In genomic region chr3:139677341-139678155, GRCh38 we compare ENCODE assay signal across 8 cellular contexts. TPM values are rescaled to one million over a fixed set of nuclear protein-coding genes. Genes with fewer than 3 reads are reported as not detected.
DNase-seq lines count a peak whose midpoint lies in the region; ATAC-seq and TF ChIP-seq lines count a peak whose summit lies in the region.

NMNAT3 (minus strand) TSS chr3:139677972; CDS start chr3:139627724, 50,248 bp downstream.

- no peaks in the 10 kb centered on the region for H3K9me3 Mint-ChIP-seq in natural killer cell treated with Interleukin-12 subunit alpha and Interleukin-12 subunit beta and Interleukin-15 and Interleukin-18, amount 100 ng/mL, for 72 hours
- H3K9me3 Mint-ChIP-seq in stimulated activated memory B cell treated with anti-CD40 and anti-IgM and Interleukin-4, amounts not matched to agents 10 μg/mL and 1 μg/mL and 100 μg/mL, for 72 hours, result no peaks in the 10 kb centered on the region

- H3K36me3 Mint-ChIP-seq in natural killer cell treated with Interleukin-12 subunit alpha and Interleukin-12 subunit beta and Interleukin-15 and Interleukin-18, amount 100 ng/mL, for 72 hours, result no peaks in the 10 kb centered on the region
- H3K36me3 Mint-ChIP-seq in stimulated activated memory B cell treated with anti-CD40 and anti-IgM and Interleukin-4, amounts not matched to agents 10 μg/mL and 1 μg/mL and 100 μg/mL, for 72 hours, result no peaks in the 10 kb centered on the region

- H3K4me2 ChIP-seq in BLaER1, result peak within 1 kb of the TSS; percentile 17; the same call in 1 of the 2 replicates

- no peak within 1 kb of the TSS for H3K4me3 ChIP-seq in BLaER1
- H3K4me3 ChIP-seq in fibroblast of the aortic adventitia (ENCODE audit: low read depth, low read length), result peak within 1 kb of the TSS; percentile 60

- TF ChIP-seq CTCF in fibroblast of the aortic adventitia (IDR thresholded peaks at IDR 0.05; ENCODE audit: insufficient read depth, low read length), result no peak

- DNase-seq in NOMO-1 treated with dmso at 0.1 percent for 144 hours (lab: John Stamatoyannopoulos, UW; ENCODE audit: unreplicated experiment) (peak; percentile 90), fibroblast of the aortic adventitia (ENCODE audit: low read depth) (peak; percentile 24)
- peak; percentile 55 to 64 for DNase-seq in activated T-helper 1 cell treated with anti-CD3 and anti-CD28 coated beads, Interleukin-2, amount 50 U/mL, for 16 hours (ENCODE audit: low read depth in 1 of 2, low spot score in 1 of 2)
- DNase-seq in natural killer cell treated with Interleukin-12 subunit alpha and Interleukin-12 subunit beta and Interleukin-15 and Interleukin-18, amount 100 ng/mL, for 72 hours (ENCODE audit: low spot score), result peak; percentile 80

- peak; percentile 98 for ATAC-seq in GM19395 (IDR thresholded peaks at IDR 0.05; ENCODE audit: unreplicated experiment)
- ATAC-seq in HG03521 (IDR thresholded peaks at IDR 0.05; ENCODE audit: unreplicated experiment), result peak; percentile 97
- peak; percentile 99 for ATAC-seq in natural killer cell treated with Interleukin-12 subunit alpha and Interleukin-12 subunit beta and Interleukin-15 and Interleukin-18, amount 100 ng/mL, for 72 hours
- ATAC-seq in stimulated activated memory B cell treated with anti-CD40 and anti-IgM and Interleukin-4, amounts not matched to agents 10 μg/mL and 1 μg/mL and 100 μg/mL, for 72 hours, result peak; percentile 96

- no peaks in the 10 kb centered on the region for H4K20me1 ChIP-seq in BLaER1

- H3K27me3 ChIP-seq in BLaER1, result peaks cover 4% of the 10 kb centered on the region; the same call in 1 of the 2 replicates

- H3K4me1 ChIP-seq in BLaER1, result no peaks in the 10 kb centered on the region

- no peak within 1 kb of the TSS for H3K9ac ChIP-seq in BLaER1

- H3K27ac Mint-ChIP-seq in natural killer cell treated with Interleukin-12 subunit alpha and Interleukin-12 subunit beta and Interleukin-15 and Interleukin-18, amount 100 ng/mL, for 72 hours, result no peak within 1 kb of the TSS
- no peak within 1 kb of the TSS for H3K27ac Mint-ChIP-seq in stimulated activated memory B cell treated with anti-CD40 and anti-IgM and Interleukin-4, amounts not matched to agents 10 μg/mL and 1 μg/mL and 100 μg/mL, for 72 hours

- peak within 1 kb of the TSS; percentile 71 for H3K4me3 Mint-ChIP-seq in natural killer cell treated with Interleukin-12 subunit alpha and Interleukin-12 subunit beta and Interleukin-15 and Interleukin-18, amount 100 ng/mL, for 72 hours
- peak within 1 kb of the TSS; percentile 77 for H3K4me3 Mint-ChIP-seq in stimulated activated memory B cell treated with anti-CD40 and anti-IgM and Interleukin-4, amounts not matched to agents 10 μg/mL and 1 μg/mL and 100 μg/mL, for 72 hours

- no peaks in the 10 kb centered on the region for H3K36me3 ChIP-seq in BLaER1

- peaks cover 12 to 16% of the 10 kb centered on the region in 2 donors for H3K27me3 Mint-ChIP-seq in natural killer cell treated with Interleukin-12 subunit alpha and Interleukin-12 subunit beta and Interleukin-15 and Interleukin-18, amount 100 ng/mL, for 72 hours
- no peaks in the 10 kb centered on the region for H3K27me3 Mint-ChIP-seq in stimulated activated memory B cell treated with anti-CD40 and anti-IgM and Interleukin-4, amounts not matched to agents 10 μg/mL and 1 μg/mL and 100 μg/mL, for 72 hours

- no peak within 1 kb of the TSS for H3K27ac ChIP-seq in BLaER1

- peaks cover 0 to 8% of the 10 kb centered on the region in 2 donors for H3K4me1 Mint-ChIP-seq in natural killer cell treated with Interleukin-12 subunit alpha and Interleukin-12 subunit beta and Interleukin-15 and Interleukin-18, amount 100 ng/mL, for 72 hours (ENCODE audit: low read depth in 2 of 2)
- no peaks in the 10 kb centered on the region for H3K4me1 Mint-ChIP-seq in stimulated activated memory B cell treated with anti-CD40 and anti-IgM and Interleukin-4, amounts not matched to agents 10 μg/mL and 1 μg/mL and 100 μg/mL, for 72 hours

- peaks cover 6% of the 10 kb centered on the region for H3K9me3 ChIP-seq in BLaER1

RNA-seq across cellular contexts. Expression of gene NMNAT3, which starts in this region (rescaled TPM):
- total RNA-seq in fibroblast of the aortic adventitia (ENCODE audit: low replicate concordance), result 1.5 and 1.8 TPM in 2 replicates
- total RNA-seq in natural killer cell treated with Interleukin-12 subunit alpha and Interleukin-12 subunit beta and Interleukin-15 and Interleukin-18, amount 100 ng/mL, for 72 hours, result 1 to 10 TPM; 3.4 to 5.0 TPM

Comparison
In these comparisons a context has a peak if more than half of its experiments do, and no peak if none do; other contexts are left out.
1. DNase-seq: peak in every context shown above with its lines; median percentile 90 in NOMO-1 treated with dmso at 0.1 percent for 144 hours; 80 in natural killer cell treated with Interleukin-12 subunit alpha and Interleukin-12 subunit beta and Interleukin-15 and Interleukin-18, amount 100 ng/mL, for 72 hours; 60 in activated T-helper 1 cell treated with anti-CD3 and anti-CD28 coated beads, Interleukin-2, amount 50 U/mL, for 16 hours; 24 in fibroblast of the aortic adventitia.